In genomic region chr9:97498846-97499245, GRCh38 we compare ENCODE assay signal across 2 cellular contexts. TPM values are rescaled to one million over a fixed set of nuclear protein-coding genes. Genes with fewer than 3 reads are reported as not detected.
"Had no signal": no experiment of that assay in that cellular context is flagged by ENCODE, and none has a peak within 500 bp of the region (broad histone marks: within the 10 kb centered on the region; RNA-seq: fewer than 3 reads in every experiment).

No MANE protein-coding gene starts in this region.

RNA-seq across cellular contexts. Expression of gene TMOD1, which starts 2.6 kb away (rescaled TPM):
- total RNA-seq: PC-3, SJSA1 had no signal
